In genomic region chr7:70744414-70744942, GRCh38 we compare ENCODE assay signal across 16 cellular contexts.
DNase-seq lines count a peak whose midpoint lies in the region; ATAC-seq, FAIRE-seq and TF ChIP-seq lines count a peak whose summit lies in the region.
"Had no signal": no experiment of that assay in that cellular context is flagged by ENCODE, and none has a peak within 500 bp of the region (broad histone marks: within the 10 kb centered on the region; RNA-seq: fewer than 3 reads in every experiment).

No MANE protein-coding gene starts in this region.

- H2BK120ac ChIP-seq in H9 (ENCODE audit: low read depth, low read length, poor library complexity, severe bottlenecking), result no peak overlapping the region
- H2BK120ac ChIP-seq in H1 (replicated peaks; ENCODE audit: low read depth, low read length), result no peak overlapping the region

- CTCF ChIA-PET in H1 (lab: Charles Lee; ENCODE audit: partially characterized antibody), result interaction anchor here (1.3 kb wide), 1 partner anchor 30 kb away, joined by 3 read pairs; no protein-coding TSS in a partner anchor

- H3K79me2 ChIP-seq in H9 (ENCODE audit: insufficient read depth, low read length) (peaks cover 32% of the 10 kb centered on the region), H1 (ENCODE audit: control insufficient read depth in 1 of 2, insufficient read depth in 2 of 2, low read length in 2 of 2) (peaks cover 12 to 96% of the 10 kb centered on the region in 2 experiments), neural progenitor cell (ENCODE audit: low read depth) (peaks cover 100% of the 10 kb centered on the region)

- H3K14ac ChIP-seq in H9 (ENCODE audit: insufficient read depth, low read length), result no peak overlapping the region
- H3K14ac ChIP-seq in H1 (ENCODE audit: insufficient read length), result no peak overlapping the region

- no peak overlapping the region for H2BK12ac ChIP-seq in H9 (ENCODE audit: insufficient read length, low read depth, low read length)
- H2BK12ac ChIP-seq in H1 (ENCODE audit: low read depth, low read length), result no peak overlapping the region

- H2BK5ac ChIP-seq in H9 (ENCODE audit: insufficient read length, low read length) (no peak overlapping the region), H1 (ENCODE audit: low read depth, low read length) (no peak overlapping the region)

- TF ChIP-seq CTCF in H9 (conservative IDR thresholded peaks at IDR 0.05), result no peak
- TF ChIP-seq CTCF in H1 (IDR thresholded peaks at IDR 0.05; ENCODE audit: control extremely low read depth in 1 of 3, insufficient read depth in 1 of 3, low read depth in 1 of 3, low read length in 3 of 3), result no peak
- TF ChIP-seq CTCF in neural progenitor cell (IDR thresholded peaks at IDR 0.05), result no peak

- no peak for TF ChIP-seq RAD21 in H1 (IDR thresholded peaks at IDR 0.05 in 1 of 2, conservative IDR thresholded peaks at IDR 0.05 in 1 of 2; ENCODE audit: low read depth in 2 of 2, low read length in 2 of 2)

- H2BK15ac ChIP-seq in H9 (ENCODE audit: low read depth, low read length), result no peak overlapping the region
- no peak overlapping the region for H2BK15ac ChIP-seq in H1 (ENCODE audit: low read length)

- TF ChIP-seq EP300 in H1 (IDR thresholded peaks at IDR 0.05; ENCODE audit: borderline replicate concordance in 1 of 2, low read depth in 2 of 2, low read length in 2 of 2), result no peak

- TF ChIP-seq POLR2A in H1 (IDR thresholded peaks at IDR 0.05; ENCODE audit: control extremely low read depth in 1 of 2, low read depth in 2 of 2, low read length in 2 of 2), result no peak

- H3K36me3 ChIP-seq in H1 (ENCODE audit: control insufficient read depth in 2 of 4, insufficient read depth in 4 of 4, low read length in 3 of 4) (peaks cover 0 to 2% (median 0%) of the 10 kb centered on the region in 4 experiments; a peak in 1 of 8 replicates), neural progenitor cell (no peaks in the 10 kb centered on the region)
- H3K36me3 ChIP-seq: SJSA1 had no signal

- H3K27me3 ChIP-seq in H9 (ENCODE audit: insufficient read depth, low read length) (no peaks in the 10 kb centered on the region), H1 (replicated peaks in 1 of 4; ENCODE audit: control insufficient read depth in 3 of 4, extremely low read depth in 1 of 4, insufficient read depth in 3 of 4, low read length in 3 of 4) (no peaks in the 10 kb centered on the region), neural progenitor cell (no peaks in the 10 kb centered on the region)
- H3K27me3 ChIP-seq: SJSA1 had no signal

- H3K36me3 Mint-ChIP-seq in H9 (ENCODE audit: insufficient read depth in 1 of 3, low read depth in 3 of 3) (peaks cover 0 to 38% (median 31%) of the 10 kb centered on the region in 3 experiments; a peak in 5 of 7 replicates), neural progenitor cell (peaks cover 18% of the 10 kb centered on the region)
- H3K36me3 Mint-ChIP-seq: CD4-positive, CD25-positive, alpha-beta regulatory T cell had no signal

- H2AFZ ChIP-seq in H9 (ENCODE audit: low read length), result no peak overlapping the region
- no peak overlapping the region for H2AFZ ChIP-seq in H1 (ENCODE audit: low read length)
- H2AFZ ChIP-seq in neural progenitor cell (replicated peaks), result no peak overlapping the region

- H4K5ac ChIP-seq in H9 (ENCODE audit: insufficient read length, low read depth, low read length) (no peak overlapping the region), H1 (ENCODE audit: insufficient read length, low read depth, low read length) (no peak overlapping the region)

- H3K56ac ChIP-seq in H9 (ENCODE audit: insufficient read length, low read depth, low read length) (no peak overlapping the region), H1 (replicated peaks; ENCODE audit: insufficient read length, low read depth, low read length) (no peak overlapping the region)

- ATAC-seq in HG03095 (IDR thresholded peaks at IDR 0.05; ENCODE audit: unreplicated experiment), result no peak
- ATAC-seq: PC-3 had no signal

- no peak overlapping the region for H2AK5ac ChIP-seq in H9 (ENCODE audit: insufficient read length, low read length)
- no peak overlapping the region for H2AK5ac ChIP-seq in H1 (ENCODE audit: low read depth, low read length)

- no peak overlapping the region for H2BK20ac ChIP-seq in H9 (ENCODE audit: low read depth, low read length, poor library complexity, severe bottlenecking)
- H2BK20ac ChIP-seq in H1 (ENCODE audit: low read length), result no peak overlapping the region

- H3K18ac ChIP-seq in H9 (ENCODE audit: insufficient read length, low read depth, low read length) (no peak overlapping the region), H1 (ENCODE audit: extremely low read depth, low read length) (no peak overlapping the region)

- no peak overlapping the region for H3K4me2 ChIP-seq in H9 (ENCODE audit: insufficient read depth, insufficient read length, low read length)
- H3K4me2 ChIP-seq in H1 (ENCODE audit: insufficient read depth in 1 of 2, low read depth in 2 of 2, low read length in 2 of 2), result no peak overlapping the region
- no peak overlapping the region for H3K4me2 ChIP-seq in neural progenitor cell

- H3K4me3 ChIP-seq in H1 (ENCODE audit: extremely low read depth in 1 of 4, insufficient read depth in 2 of 4, low read depth in 3 of 4, low read length in 4 of 4), result no peak overlapping the region
- H3K4me3 ChIP-seq in neural progenitor cell, result no peak overlapping the region
- H3K4me3 ChIP-seq: SJSA1 had no signal

- H3K23me2 ChIP-seq in H9 (ENCODE audit: insufficient read length, low read depth, low read length, poor library complexity, severe bottlenecking) (no peaks in the 10 kb centered on the region), H1 (ENCODE audit: low read depth, low read length) (no peaks in the 10 kb centered on the region)

- H3K9ac ChIP-seq in H9 (ENCODE audit: extremely low read depth, insufficient read length, low read length) (no peak overlapping the region), H1 (replicated peaks in 1 of 4; ENCODE audit: extremely low read depth in 1 of 4, low read depth in 3 of 4, low read length in 3 of 4) (no peak overlapping the region), neural progenitor cell (no peak overlapping the region)

- H4K20me1 ChIP-seq in H9 (ENCODE audit: control insufficient read depth, insufficient read depth, insufficient read length), result no peaks in the 10 kb centered on the region
- H4K20me1 ChIP-seq in H1 (replicated peaks in 1 of 2; ENCODE audit: control insufficient read depth in 1 of 2, insufficient read depth in 2 of 2, low read length in 2 of 2), result peaks cover 34 to 38% of the 10 kb centered on the region in 2 experiments
- H4K20me1 ChIP-seq in neural progenitor cell (ENCODE audit: low read depth), result peaks cover 100% of the 10 kb centered on the region

- H3K9me3 Mint-ChIP-seq in H9, result no peaks in the 10 kb centered on the region
- H3K9me3 Mint-ChIP-seq in neural progenitor cell, result no peaks in the 10 kb centered on the region

- no peak for FAIRE-seq in H1 (lab: Jason Lieb, UNC)

- peaks cover 6% of the 10 kb centered on the region; the same call in 1 of the 2 replicates for H3K4me1 ChIP-seq in H9 (ENCODE audit: insufficient read depth, low read length)
- peaks cover 1 to 10% (median 5%) of the 10 kb centered on the region in 4 experiments; a peak in 4 of 7 replicates for H3K4me1 ChIP-seq in H1 (replicated peaks in 1 of 4; ENCODE audit: control insufficient read depth in 3 of 4, insufficient read depth in 4 of 4, low read length in 3 of 4)
- H3K4me1 ChIP-seq in neural progenitor cell, result peaks cover 11% of the 10 kb centered on the region
- H3K4me1 ChIP-seq: SJSA1 had no signal

- peak overlapping the region in 2 of 3 experiments; percentile 28 to 38; a peak in 3 of 7 replicates for H3K27ac Mint-ChIP-seq in H9
- peak overlapping the region; percentile 7 for H3K27ac Mint-ChIP-seq in neural progenitor cell
- H3K27ac Mint-ChIP-seq: B cell; CD4-positive, CD25-positive, alpha-beta regulatory T cell had no signal

- H3K4me1 Mint-ChIP-seq in H9, result peaks cover 53 to 78% of the 10 kb centered on the region in 2 experiments
- peaks cover 32% of the 10 kb centered on the region for H3K4me1 Mint-ChIP-seq in neural progenitor cell
- H3K4me1 Mint-ChIP-seq: CD4-positive, CD25-positive, alpha-beta regulatory T cell had no signal

- no peak overlapping the region for H4K8ac ChIP-seq in H9 (replicated peaks; ENCODE audit: insufficient read length, low read depth, low read length)
- H4K8ac ChIP-seq in H1 (ENCODE audit: extremely low read depth, insufficient read depth, low read length), result no peak overlapping the region

- no peaks in the 10 kb centered on the region for H3K9me3 ChIP-seq in H9 (ENCODE audit: control insufficient read depth, low read depth, low read length)
- H3K9me3 ChIP-seq in H1 (ENCODE audit: insufficient read depth in 2 of 2, low read depth in 1 of 2, low read length in 1 of 2), result no peaks in the 10 kb centered on the region
- no peaks in the 10 kb centered on the region for H3K9me3 ChIP-seq in neural progenitor cell (ENCODE audit: low read depth)

- H3K4me3 Mint-ChIP-seq in H9 (no peak overlapping the region), neural progenitor cell (no peak overlapping the region)
- H3K4me3 Mint-ChIP-seq: B cell; CD4-positive, CD25-positive, alpha-beta regulatory T cell had no signal

- H3K79me1 ChIP-seq in H9 (ENCODE audit: insufficient read depth, low read depth, low read length, poor library complexity, severe bottlenecking), result peaks cover 10% of the 10 kb centered on the region
- H3K79me1 ChIP-seq in H1 (ENCODE audit: low read depth, low read length), result peaks cover 23% of the 10 kb centered on the region

- H3K4ac ChIP-seq in H9 (ENCODE audit: low read depth, low read length) (no peak overlapping the region), H1 (replicated peaks; ENCODE audit: insufficient read length, low read depth, low read length) (no peak overlapping the region)

- no CpG with 5 or more reads among the region's 13 CpGs for WGBS in H9 (ENCODE audit: extremely low coverage, insufficient read length, low lambda C conversion rate)
- WGBS in H1 (ENCODE audit: extremely low coverage in 1 of 2, insufficient coverage in 1 of 2, insufficient read length in 1 of 2, insufficient replicate concordance in 2 of 2, low coverage in 1 of 2, low lambda C conversion rate in 2 of 2, missing lambda C conversion rate in 1 of 2), 2 experiments, result 93% methylated on average over 13 of the region's 13 CpGs; no CpG with 5 or more reads in 1 of the 2 experiments

- H4K91ac ChIP-seq in H9 (ENCODE audit: insufficient read length, low read depth, low read length), result no peak overlapping the region
- no peak overlapping the region for H4K91ac ChIP-seq in H1 (replicated peaks; ENCODE audit: insufficient read length, low read length)

- H3K27ac ChIP-seq in H9 (ENCODE audit: insufficient read length, low read depth, low read length), result no peak overlapping the region
- 0 out of 2 replicates have a peak overlapping the region, but pooled peaks have one; percentile 13 for H3K27ac ChIP-seq in H1 (ENCODE audit: low read depth, low read length)
- H3K27ac ChIP-seq in neural progenitor cell, result no peak overlapping the region
- H3K27ac ChIP-seq: SJSA1 had no signal

- DNase-seq in H9, result no peak
- DNase-seq in NCI-H69 (lab: John Stamatoyannopoulos, UW), result peak; percentile 44
- DNase-seq in H1 (ENCODE audit: low read depth in 1 of 2, low spot score in 2 of 2), result no peak
- DNase-seq in neural progenitor cell (ENCODE audit: low spot score), result no peak
- DNase-seq in DMS79 (lab: John Stamatoyannopoulos, UW), result no peak
- DNase-seq in SW 1271 (lab: John Stamatoyannopoulos, UW), result no peak
- no peak for DNase-seq in SKM-1 (lab: John Stamatoyannopoulos, UW; ENCODE audit: unreplicated experiment)
- DNase-seq: CD4-positive, CD25-positive, alpha-beta regulatory T cell; KBM-7; NCI-H1694; NCI-H2107; NCI-H345; PC-3 had no signal

- H3K23ac ChIP-seq in H9 (ENCODE audit: insufficient read length, low read depth, low read length) (no peak overlapping the region), H1 (ENCODE audit: insufficient read length) (no peak overlapping the region)

- no peak overlapping the region for H3T11ph ChIP-seq in H9 (ENCODE audit: low read length)

- peaks cover 25% of the 10 kb centered on the region for H3F3A ChIP-seq in neural progenitor cell (ENCODE audit: low read depth)

- POLR2A ChIA-PET in H1 (lab: Charles Lee; ENCODE audit: partially characterized antibody), result interaction anchor here (1.4 kb wide), 1 partner anchor 27 kb away, joined by 4 read pairs; no protein-coding TSS in a partner anchor

- H3K27me3 Mint-ChIP-seq in H9 (ENCODE audit: low read depth), result no peaks in the 10 kb centered on the region; the same call in 1 of the 2 replicates
- H3K27me3 Mint-ChIP-seq in neural progenitor cell (ENCODE audit: insufficient read depth, low read depth), result peaks cover 6% of the 10 kb centered on the region
- H3K27me3 Mint-ChIP-seq: B cell had no signal
